In the genomic region with DNA sequence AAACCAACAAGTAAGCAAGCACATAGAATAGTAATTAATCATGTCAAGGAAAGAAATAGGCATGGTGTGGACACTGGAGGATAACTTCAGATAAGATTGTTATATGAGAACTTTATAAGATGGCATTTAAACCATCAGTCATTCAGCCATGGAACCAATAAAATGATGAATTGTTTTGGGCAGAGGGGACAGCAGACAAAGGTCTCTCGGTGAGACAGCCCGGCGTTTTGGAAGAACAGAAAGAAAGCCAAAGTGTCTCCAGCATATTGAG, we compare ENCODE assay signal across 8 cellular contexts. TPM values are rescaled to one million over a fixed set of nuclear protein-coding genes. Genes with fewer than 3 reads are reported as not detected.
DNase-seq lines count a peak whose midpoint lies in the region; ATAC-seq and TF ChIP-seq lines count a peak whose summit lies in the region.

No MANE protein-coding gene starts in this region.

- 54% methylated on average over 3 of the region's 3 CpGs for WGBS in SK-N-SH (ENCODE audit: low lambda C conversion rate)

- peak overlapping the region; percentile 98 for H3K4me3 Mint-ChIP-seq in activated naive CD8-positive, alpha-beta T cell

- CTCF ChIA-PET in SK-N-SH (lab: Yijun Ruan, JAX) = interaction anchor here (0.7 to 1.8 kb wide), 4 partner anchors 16 to 230 kb away, joined by 3 to 6 read pairs (median 4); no protein-coding TSS in a partner anchor

- H3K9ac ChIP-seq in SK-N-SH (no peak overlapping the region; the same call in 1 of the 2 replicates), subcutaneous abdominal adipose tissue (ENCODE audit: low read length in 5 of 5) (peak overlapping the region; percentile 38 to 85 (median 74))

- H3K27ac ChIP-seq in SK-N-SH (ENCODE audit: low read depth in 2 of 2, low read length in 1 of 2) = no peak overlapping the region; a peak in 1 of 4 replicates
- peak overlapping the region; percentile 94 for H3K27ac ChIP-seq in subcutaneous abdominal adipose tissue (ENCODE audit: low read depth, low read length)

- no peaks in the 10 kb centered on the region for H4K20me1 ChIP-seq in SK-N-SH (ENCODE audit: insufficient read depth)

- H3F3A ChIP-seq in SK-N-SH (replicated peaks; ENCODE audit: insufficient read depth) = peaks cover 12% of the 10 kb centered on the region

- H3K27me3 ChIP-seq in SK-N-SH (ENCODE audit: insufficient read depth) (no peaks in the 10 kb centered on the region), kidney epithelial cell (ENCODE audit: control insufficient read depth, insufficient read depth, low read length) (no peaks in the 10 kb centered on the region), subcutaneous abdominal adipose tissue (ENCODE audit: control insufficient read depth in 5 of 5, insufficient read depth in 4 of 5, low read length in 5 of 5) (no peaks in the 10 kb centered on the region)

- H3K36me3 ChIP-seq in SK-N-SH (replicated peaks in 1 of 2; ENCODE audit: control insufficient read depth in 1 of 2, insufficient read depth in 2 of 2, low read length in 1 of 2) (no peaks in the 10 kb centered on the region), kidney epithelial cell (ENCODE audit: control insufficient read depth, insufficient read depth, low read length) (no peaks in the 10 kb centered on the region), subcutaneous abdominal adipose tissue (ENCODE audit: control insufficient read depth in 5 of 5, insufficient read depth in 5 of 5, low read length in 5 of 5) (no peaks in the 10 kb centered on the region)

- no peaks in the 10 kb centered on the region for H3K9me3 Mint-ChIP-seq in activated naive CD8-positive, alpha-beta T cell (ENCODE audit: low read depth)

- TF ChIP-seq RAD21 in SK-N-SH (IDR thresholded peaks at IDR 0.05; ENCODE audit: low read length) = no peak

- DNase-seq in SK-N-SH (no peak), kidney epithelial cell (ENCODE audit: low read depth) (no peak), SK-N-DZ (ENCODE audit: low spot score) (no peak), NCI-H187 (lab: John Stamatoyannopoulos, UW) (no peak)

- H3K9me2 ChIP-seq in SK-N-SH = no peaks in the 10 kb centered on the region

- TF ChIP-seq EP300 in SK-N-SH (IDR thresholded peaks at IDR 0.05; ENCODE audit: borderline replicate concordance in 1 of 2, low read depth in 1 of 2, low read length in 1 of 2) = no peak

- peaks cover 0 to 6% of the 10 kb centered on the region in 2 experiments; a peak in 1 of 4 replicates for H3K4me1 ChIP-seq in SK-N-SH (ENCODE audit: control insufficient read depth in 1 of 2, insufficient read depth in 2 of 2, low read depth in 1 of 2, low read length in 1 of 2)
- peaks cover 2 to 21% (median 15%) of the 10 kb centered on the region in 5 donors for H3K4me1 ChIP-seq in subcutaneous abdominal adipose tissue (ENCODE audit: control insufficient read depth in 5 of 5, insufficient read depth in 5 of 5, low read length in 5 of 5)

- no peaks in the 10 kb centered on the region for H3K27me3 Mint-ChIP-seq in activated naive CD8-positive, alpha-beta T cell

- POLR2A ChIA-PET in SK-N-SH (lab: Yijun Ruan, JAX) = interaction anchor here (1.1 kb wide), 1 partner anchor 239 kb away, joined by 4 read pairs; a partner anchor contains a TSS

- H2AFZ ChIP-seq in SK-N-SH (ENCODE audit: low read depth) = peak overlapping the region; percentile 73; the same call in 1 of the 2 replicates

- peak overlapping the region; percentile 99 for H3K27ac Mint-ChIP-seq in activated naive CD8-positive, alpha-beta T cell

- TF ChIP-seq CTCF in SK-N-SH (IDR thresholded peaks at IDR 0.05) (no peak), kidney epithelial cell (IDR thresholded peaks at IDR 0.05; ENCODE audit: insufficient read depth, low read length, poor library complexity, severe bottlenecking) (no peak)

- peak overlapping the region; percentile 71 to 74 for H3K4me3 ChIP-seq in SK-N-SH (ENCODE audit: low read depth in 2 of 2, low read length in 1 of 2)
- peak overlapping the region; percentile 48 for H3K4me3 ChIP-seq in kidney epithelial cell (ENCODE audit: low read depth, low read length)
- peak overlapping the region; percentile 63 to 95 (median 86) for H3K4me3 ChIP-seq in subcutaneous abdominal adipose tissue (ENCODE audit: low read depth in 1 of 5, low read length in 5 of 5)

- H3K9me3 ChIP-seq in SK-N-SH (no peaks in the 10 kb centered on the region), subcutaneous abdominal adipose tissue (ENCODE audit: control insufficient read depth in 5 of 5, low read length in 5 of 5) (no peaks in the 10 kb centered on the region)

- H3K4me2 ChIP-seq in SK-N-SH = peak overlapping the region; percentile 92

- peaks cover 41% of the 10 kb centered on the region for H3K4me1 Mint-ChIP-seq in activated naive CD8-positive, alpha-beta T cell (ENCODE audit: low read depth)

- ATAC-seq in SK-N-SH treated with all-trans-retinoic acid at 6 μM for 48 hours = no peak
- no peak for ATAC-seq in GM19324 (IDR thresholded peaks at IDR 0.05; ENCODE audit: low FRiP score, unreplicated experiment)

- H3K79me2 ChIP-seq in SK-N-SH (ENCODE audit: insufficient read depth) = no peaks in the 10 kb centered on the region

- H3K36me3 Mint-ChIP-seq in activated naive CD8-positive, alpha-beta T cell = peaks cover under 1% of the 10 kb centered on the region

TF ChIP-seq in SK-N-SH, 30 proteins besides CTCF, POLR2A, EP300 and RAD21 (continues in another document):
- TF ChIP-seq MEF2A (IDR thresholded peaks at IDR 0.05; ENCODE audit: borderline replicate concordance, low read depth) (no peak), CHD2 (IDR thresholded peaks at IDR 0.05; ENCODE audit: low read length, partially characterized antibody) (no peak), TAF1 (IDR thresholded peaks at IDR 0.05; ENCODE audit: borderline replicate concordance, low read depth, low read length) (no peak), FOXJ3 (CRISPR knock-in tag; IDR thresholded peaks at IDR 0.05) (no peak), POLR2AphosphoS5 (IDR thresholded peaks at IDR 0.05; ENCODE audit: low read depth, low read length) (no peak), NRF1 (IDR thresholded peaks at IDR 0.05; ENCODE audit: low read depth, low read length) (no peak), SMC3 (IDR thresholded peaks at IDR 0.05; ENCODE audit: low read depth, low read length) (no peak), YY1 (IDR thresholded peaks at IDR 0.05; ENCODE audit: low read depth) (no peak), TEAD4 (IDR thresholded peaks at IDR 0.05; ENCODE audit: borderline replicate concordance, insufficient read depth) (no peak)
- TF ChIP-seq, protein P1, sequence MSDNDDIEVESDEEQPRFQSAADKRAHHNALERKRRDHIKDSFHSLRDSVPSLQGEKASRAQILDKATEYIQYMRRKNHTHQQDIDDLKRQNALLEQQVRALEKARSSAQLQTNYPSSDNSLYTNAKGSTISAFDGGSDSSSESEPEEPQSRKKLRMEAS (IDR thresholded peaks at IDR 0.05; ENCODE audit: low read depth) = no peak

TF ChIP-seq in SK-N-SH treated with all-trans-retinoic acid at 6 μM for 48 hours, 23 proteins besides CTCF, POLR2A, EP300 and RAD21:
- TF ChIP-seq TOX (CRISPR knock-in tag; IDR thresholded peaks at IDR 0.05; ENCODE audit: borderline replicate concordance) (no peak), ZC3H10 (CRISPR knock-in tag; IDR thresholded peaks at IDR 0.05) (no peak), ESRRG (CRISPR knock-in tag; IDR thresholded peaks at IDR 0.05) (no peak), GLIS3 (CRISPR knock-in tag; IDR thresholded peaks at IDR 0.05) (no peak)
- TF ChIP-seq, protein P2, sequence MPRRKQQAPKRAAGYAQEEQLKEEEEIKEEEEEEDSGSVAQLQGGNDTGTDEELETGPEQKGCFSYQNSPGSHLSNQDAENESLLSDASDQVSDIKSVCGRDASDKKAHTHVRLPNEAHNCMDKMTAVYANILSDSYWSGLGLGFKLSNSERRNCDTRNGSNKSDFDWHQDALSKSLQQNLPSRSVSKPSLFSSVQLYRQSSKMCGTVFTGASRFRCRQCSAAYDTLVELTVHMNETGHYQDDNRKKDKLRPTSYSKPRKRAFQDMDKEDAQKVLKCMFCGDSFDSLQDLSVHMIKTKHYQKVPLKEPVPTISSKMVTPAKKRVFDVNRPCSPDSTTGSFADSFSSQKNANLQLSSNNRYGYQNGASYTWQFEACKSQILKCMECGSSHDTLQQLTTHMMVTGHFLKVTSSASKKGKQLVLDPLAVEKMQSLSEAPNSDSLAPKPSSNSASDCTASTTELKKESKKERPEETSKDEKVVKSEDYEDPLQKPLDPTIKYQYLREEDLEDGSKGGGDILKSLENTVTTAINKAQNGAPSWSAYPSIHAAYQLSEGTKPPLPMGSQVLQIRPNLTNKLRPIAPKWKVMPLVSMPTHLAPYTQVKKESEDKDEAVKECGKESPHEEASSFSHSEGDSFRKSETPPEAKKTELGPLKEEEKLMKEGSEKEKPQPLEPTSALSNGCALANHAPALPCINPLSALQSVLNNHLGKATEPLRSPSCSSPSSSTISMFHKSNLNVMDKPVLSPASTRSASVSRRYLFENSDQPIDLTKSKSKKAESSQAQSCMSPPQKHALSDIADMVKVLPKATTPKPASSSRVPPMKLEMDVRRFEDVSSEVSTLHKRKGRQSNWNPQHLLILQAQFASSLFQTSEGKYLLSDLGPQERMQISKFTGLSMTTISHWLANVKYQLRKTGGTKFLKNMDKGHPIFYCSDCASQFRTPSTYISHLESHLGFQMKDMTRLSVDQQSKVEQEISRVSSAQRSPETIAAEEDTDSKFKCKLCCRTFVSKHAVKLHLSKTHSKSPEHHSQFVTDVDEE (CRISPR knock-in tag; IDR thresholded peaks at IDR 0.05) = no peak

RNA-seq across cellular contexts. Expression of a gene that starts 0.8 kb away (rescaled TPM):
- polyA plus RNA-seq in SK-N-SH (2012; rRNA removed) = 2.5 and 3.6 TPM in 2 replicates
- 3.4 and 3.6 TPM in 2 replicates for polyA plus RNA-seq in SK-N-SH (2012; cell fraction: cytosol; rRNA removed)
- 5.7 and 9.7 TPM in 2 replicates for polyA plus RNA-seq in SK-N-SH (2012; cell fraction: nucleus; rRNA removed)
- total RNA-seq in kidney epithelial cell = 9.0 and 11.0 TPM in 2 replicates
- 7.2 and 10.2 TPM in 2 replicates for polyA plus RNA-seq in SK-N-DZ (2014; cell fraction: cytosol; rRNA removed)
- polyA plus RNA-seq in SK-N-DZ (2014; cell fraction: nucleus; rRNA removed) = 7.2 and 9.0 TPM in 2 replicates
